Comparison of ENCODE assay signal across 1 cellular context in the genomic region with DNA sequence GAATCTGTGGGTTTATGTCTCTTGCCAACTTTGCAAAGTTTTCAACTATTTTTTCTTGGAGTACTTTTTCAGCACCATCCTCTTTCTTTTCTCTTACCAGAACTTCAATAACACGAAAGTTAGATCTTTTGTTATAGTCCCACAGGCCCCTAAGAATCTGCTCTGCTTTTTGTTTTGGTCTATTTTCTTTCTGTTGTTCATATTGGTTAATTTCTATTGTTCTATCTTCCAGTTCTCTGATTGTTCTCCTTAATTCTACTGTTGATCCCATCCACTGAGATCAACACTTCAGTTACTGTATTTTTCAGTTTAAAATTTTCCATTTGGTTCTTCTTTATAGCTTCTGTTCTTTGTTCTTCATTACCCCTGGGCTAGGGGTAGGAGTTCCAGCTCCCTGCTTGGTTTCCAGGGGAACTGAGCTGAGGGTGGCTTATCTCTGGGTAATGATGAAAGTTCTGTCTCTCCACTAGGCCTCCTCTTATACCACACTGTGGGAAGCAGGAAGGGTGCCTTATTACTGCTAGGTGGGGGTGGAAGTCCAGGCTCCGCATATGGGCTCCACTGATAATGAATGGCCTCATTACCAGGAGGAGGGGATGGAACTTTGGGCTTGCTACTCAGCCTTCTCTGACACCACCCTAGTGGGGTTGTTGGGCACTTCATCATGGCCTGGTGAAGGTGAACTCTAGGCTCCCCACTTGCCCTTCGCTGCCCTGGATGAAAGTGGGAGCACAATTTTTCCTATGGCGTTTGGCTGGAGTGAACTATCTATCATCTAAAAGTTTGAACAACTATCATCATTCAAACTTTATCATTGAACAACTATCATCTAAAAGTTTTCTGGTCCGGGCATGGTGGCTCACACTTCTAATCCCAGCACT.
A peak's percentile ranks its signal among the peaks of the same experiment; 100 is the strongest.
TF ChIP-seq lines count a peak whose summit lies in the region.

No MANE protein-coding gene starts in this region.

TF ChIP-seq in K562, 482 proteins besides CTCF, POLR2A, EP300 and RAD21 (continued from another document and continues in another):
- TF ChIP-seq, protein P1, sequence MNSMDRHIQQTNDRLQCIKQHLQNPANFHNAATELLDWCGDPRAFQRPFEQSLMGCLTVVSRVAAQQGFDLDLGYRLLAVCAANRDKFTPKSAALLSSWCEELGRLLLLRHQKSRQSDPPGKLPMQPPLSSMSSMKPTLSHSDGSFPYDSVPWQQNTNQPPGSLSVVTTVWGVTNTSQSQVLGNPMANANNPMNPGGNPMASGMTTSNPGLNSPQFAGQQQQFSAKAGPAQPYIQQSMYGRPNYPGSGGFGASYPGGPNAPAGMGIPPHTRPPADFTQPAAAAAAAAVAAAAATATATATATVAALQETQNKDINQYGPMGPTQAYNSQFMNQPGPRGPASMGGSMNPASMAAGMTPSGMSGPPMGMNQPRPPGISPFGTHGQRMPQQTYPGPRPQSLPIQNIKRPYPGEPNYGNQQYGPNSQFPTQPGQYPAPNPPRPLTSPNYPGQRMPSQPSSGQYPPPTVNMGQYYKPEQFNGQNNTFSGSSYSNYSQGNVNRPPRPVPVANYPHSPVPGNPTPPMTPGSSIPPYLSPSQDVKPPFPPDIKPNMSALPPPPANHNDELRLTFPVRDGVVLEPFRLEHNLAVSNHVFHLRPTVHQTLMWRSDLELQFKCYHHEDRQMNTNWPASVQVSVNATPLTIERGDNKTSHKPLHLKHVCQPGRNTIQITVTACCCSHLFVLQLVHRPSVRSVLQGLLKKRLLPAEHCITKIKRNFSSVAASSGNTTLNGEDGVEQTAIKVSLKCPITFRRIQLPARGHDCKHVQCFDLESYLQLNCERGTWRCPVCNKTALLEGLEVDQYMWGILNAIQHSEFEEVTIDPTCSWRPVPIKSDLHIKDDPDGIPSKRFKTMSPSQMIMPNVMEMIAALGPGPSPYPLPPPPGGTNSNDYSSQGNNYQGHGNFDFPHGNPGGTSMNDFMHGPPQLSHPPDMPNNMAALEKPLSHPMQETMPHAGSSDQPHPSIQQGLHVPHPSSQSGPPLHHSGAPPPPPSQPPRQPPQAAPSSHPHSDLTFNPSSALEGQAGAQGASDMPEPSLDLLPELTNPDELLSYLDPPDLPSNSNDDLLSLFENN (IDR thresholded peaks at IDR 0.05; ENCODE audit: low read depth in 2 of 2, low read length in 2 of 2): peak in 1 of 2 experiments; percentile 97; a peak in 2 of 4 replicates
- TF ChIP-seq, protein P2, sequence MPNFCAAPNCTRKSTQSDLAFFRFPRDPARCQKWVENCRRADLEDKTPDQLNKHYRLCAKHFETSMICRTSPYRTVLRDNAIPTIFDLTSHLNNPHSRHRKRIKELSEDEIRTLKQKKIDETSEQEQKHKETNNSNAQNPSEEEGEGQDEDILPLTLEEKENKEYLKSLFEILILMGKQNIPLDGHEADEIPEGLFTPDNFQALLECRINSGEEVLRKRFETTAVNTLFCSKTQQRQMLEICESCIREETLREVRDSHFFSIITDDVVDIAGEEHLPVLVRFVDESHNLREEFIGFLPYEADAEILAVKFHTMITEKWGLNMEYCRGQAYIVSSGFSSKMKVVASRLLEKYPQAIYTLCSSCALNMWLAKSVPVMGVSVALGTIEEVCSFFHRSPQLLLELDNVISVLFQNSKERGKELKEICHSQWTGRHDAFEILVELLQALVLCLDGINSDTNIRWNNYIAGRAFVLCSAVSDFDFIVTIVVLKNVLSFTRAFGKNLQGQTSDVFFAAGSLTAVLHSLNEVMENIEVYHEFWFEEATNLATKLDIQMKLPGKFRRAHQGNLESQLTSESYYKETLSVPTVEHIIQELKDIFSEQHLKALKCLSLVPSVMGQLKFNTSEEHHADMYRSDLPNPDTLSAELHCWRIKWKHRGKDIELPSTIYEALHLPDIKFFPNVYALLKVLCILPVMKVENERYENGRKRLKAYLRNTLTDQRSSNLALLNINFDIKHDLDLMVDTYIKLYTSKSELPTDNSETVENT (CRISPR knock-in tag; IDR thresholded peaks at IDR 0.05): peak; percentile 54; the same call in 1 of the 2 replicates
- TF ChIP-seq, protein P3, sequence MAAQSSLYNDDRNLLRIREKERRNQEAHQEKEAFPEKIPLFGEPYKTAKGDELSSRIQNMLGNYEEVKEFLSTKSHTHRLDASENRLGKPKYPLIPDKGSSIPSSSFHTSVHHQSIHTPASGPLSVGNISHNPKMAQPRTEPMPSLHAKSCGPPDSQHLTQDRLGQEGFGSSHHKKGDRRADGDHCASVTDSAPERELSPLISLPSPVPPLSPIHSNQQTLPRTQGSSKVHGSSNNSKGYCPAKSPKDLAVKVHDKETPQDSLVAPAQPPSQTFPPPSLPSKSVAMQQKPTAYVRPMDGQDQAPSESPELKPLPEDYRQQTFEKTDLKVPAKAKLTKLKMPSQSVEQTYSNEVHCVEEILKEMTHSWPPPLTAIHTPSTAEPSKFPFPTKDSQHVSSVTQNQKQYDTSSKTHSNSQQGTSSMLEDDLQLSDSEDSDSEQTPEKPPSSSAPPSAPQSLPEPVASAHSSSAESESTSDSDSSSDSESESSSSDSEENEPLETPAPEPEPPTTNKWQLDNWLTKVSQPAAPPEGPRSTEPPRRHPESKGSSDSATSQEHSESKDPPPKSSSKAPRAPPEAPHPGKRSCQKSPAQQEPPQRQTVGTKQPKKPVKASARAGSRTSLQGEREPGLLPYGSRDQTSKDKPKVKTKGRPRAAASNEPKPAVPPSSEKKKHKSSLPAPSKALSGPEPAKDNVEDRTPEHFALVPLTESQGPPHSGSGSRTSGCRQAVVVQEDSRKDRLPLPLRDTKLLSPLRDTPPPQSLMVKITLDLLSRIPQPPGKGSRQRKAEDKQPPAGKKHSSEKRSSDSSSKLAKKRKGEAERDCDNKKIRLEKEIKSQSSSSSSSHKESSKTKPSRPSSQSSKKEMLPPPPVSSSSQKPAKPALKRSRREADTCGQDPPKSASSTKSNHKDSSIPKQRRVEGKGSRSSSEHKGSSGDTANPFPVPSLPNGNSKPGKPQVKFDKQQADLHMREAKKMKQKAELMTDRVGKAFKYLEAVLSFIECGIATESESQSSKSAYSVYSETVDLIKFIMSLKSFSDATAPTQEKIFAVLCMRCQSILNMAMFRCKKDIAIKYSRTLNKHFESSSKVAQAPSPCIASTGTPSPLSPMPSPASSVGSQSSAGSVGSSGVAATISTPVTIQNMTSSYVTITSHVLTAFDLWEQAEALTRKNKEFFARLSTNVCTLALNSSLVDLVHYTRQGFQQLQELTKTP (IDR thresholded peaks at IDR 0.05; ENCODE audit: low read depth in 1 of 2, partially characterized antibody in 2 of 2): peak in 1 of 2 experiments; percentile 74
- TF ChIP-seq ZNF785 (CRISPR knock-in tag; IDR thresholded peaks at IDR 0.05) (no peak), SLC30A9 (CRISPR knock-in tag; IDR thresholded peaks at IDR 0.05) (no peak), ZNF561 (CRISPR knock-in tag; conservative IDR thresholded peaks at IDR 0.05) (no peak), TRIM24 (IDR thresholded peaks at IDR 0.05) (peak; percentile 88 to 93), HEY1 (CRISPR knock-in tag; IDR thresholded peaks at IDR 0.05; ENCODE audit: borderline replicate concordance) (peak; percentile 61; the same call in 1 of the 2 replicates), CHD2 (IDR thresholded peaks at IDR 0.05; ENCODE audit: low read depth, low read length) (peak; percentile 45; the same call in 1 of the 2 replicates), BCOR (IDR thresholded peaks at IDR 0.05) (peak; percentile 56; the same call in 1 of the 2 replicates), RFX1 (IDR thresholded peaks at IDR 0.05) (peak; percentile 94), KDM1A (IDR thresholded peaks at IDR 0.05) (peak; percentile 65 to 86; a peak in 3 of 4 replicates), MED1 (CRISPR knock-in tag; IDR thresholded peaks at IDR 0.05; ENCODE audit: borderline replicate concordance) (no peak), TBL1XR1 (IDR thresholded peaks at IDR 0.05; ENCODE audit: low read length in 2 of 2) (peak; percentile 90 to 98), FIP1L1 (IDR thresholded peaks at IDR 0.05; ENCODE audit: low read depth, low read length, poor library complexity, severe bottlenecking) (no peak), ARID1B (IDR thresholded peaks at IDR 0.05) (peak; percentile 98), TAF7 (tag; IDR thresholded peaks at IDR 0.05) (no peak), ZNF79 (CRISPR knock-in tag; IDR thresholded peaks at IDR 0.05; ENCODE audit: low read depth) (peak; percentile 40; the same call in 1 of the 2 replicates), NR1H2 (CRISPR knock-in tag; IDR thresholded peaks at IDR 0.05) (no peak), ATF7 (IDR thresholded peaks at IDR 0.05) (peak; percentile 91), CTBP1 (IDR thresholded peaks at IDR 0.05; ENCODE audit: borderline replicate concordance) (peak; percentile 99), SAP30 (IDR thresholded peaks at IDR 0.05; ENCODE audit: borderline replicate concordance, insufficient read depth, low read depth, low read length, poor library complexity, severe bottlenecking) (no peak), PYGO2 (tag; IDR thresholded peaks at IDR 0.05) (peak; percentile 79; the same call in 1 of the 2 replicates), ELF1 (tag; IDR thresholded peaks at IDR 0.05) (0 out of 2 replicates have a peak, but pooled peaks have one; percentile 45), BMI1 (IDR thresholded peaks at IDR 0.05; ENCODE audit: low read length) (peak; percentile 70; the same call in 1 of the 2 replicates), FOXA3 (CRISPR knock-in tag; conservative IDR thresholded peaks at IDR 0.05 in 1 of 2, IDR thresholded peaks at IDR 0.05 in 1 of 2) (0 out of 4 replicates have a peak, but pooled peaks of 1 of the 2 experiments have one; percentile 32), ZKSCAN8 (CRISPR knock-in tag; IDR thresholded peaks at IDR 0.05) (peak; percentile 87), BACH1 (tag; IDR thresholded peaks at IDR 0.05) (peak; percentile 67; the same call in 1 of the 2 replicates), HMG20A (CRISPR knock-in tag; conservative IDR thresholded peaks at IDR 0.05) (no peak), TEAD1 (CRISPR knock-in tag; IDR thresholded peaks at IDR 0.05) (peak; percentile 76 to 81; a peak in 3 of 4 replicates), ZNF212 (CRISPR knock-in tag; IDR thresholded peaks at IDR 0.05) (no peak), CBFA2T2 (conservative IDR thresholded peaks at IDR 0.05) (peak; percentile 92), ZEB2 (IDR thresholded peaks at IDR 0.05) (peak; percentile 72; the same call in 1 of the 2 replicates), ZNF699 (CRISPR knock-in tag; IDR thresholded peaks at IDR 0.05; ENCODE audit: insufficient replicate concordance) (no peak), XRCC4 (IDR thresholded peaks at IDR 0.05; ENCODE audit: extremely low read depth, insufficient read depth, insufficient read length) (no peak), ZNF444 (CRISPR knock-in tag; IDR thresholded peaks at IDR 0.05) (no peak; the same call in 1 of the 2 replicates), ZNF41 (CRISPR knock-in tag; conservative IDR thresholded peaks at IDR 0.05) (no peak), HMG20B (CRISPR knock-in tag; IDR thresholded peaks at IDR 0.05) (no peak)
- TF ChIP-seq, protein P4, sequence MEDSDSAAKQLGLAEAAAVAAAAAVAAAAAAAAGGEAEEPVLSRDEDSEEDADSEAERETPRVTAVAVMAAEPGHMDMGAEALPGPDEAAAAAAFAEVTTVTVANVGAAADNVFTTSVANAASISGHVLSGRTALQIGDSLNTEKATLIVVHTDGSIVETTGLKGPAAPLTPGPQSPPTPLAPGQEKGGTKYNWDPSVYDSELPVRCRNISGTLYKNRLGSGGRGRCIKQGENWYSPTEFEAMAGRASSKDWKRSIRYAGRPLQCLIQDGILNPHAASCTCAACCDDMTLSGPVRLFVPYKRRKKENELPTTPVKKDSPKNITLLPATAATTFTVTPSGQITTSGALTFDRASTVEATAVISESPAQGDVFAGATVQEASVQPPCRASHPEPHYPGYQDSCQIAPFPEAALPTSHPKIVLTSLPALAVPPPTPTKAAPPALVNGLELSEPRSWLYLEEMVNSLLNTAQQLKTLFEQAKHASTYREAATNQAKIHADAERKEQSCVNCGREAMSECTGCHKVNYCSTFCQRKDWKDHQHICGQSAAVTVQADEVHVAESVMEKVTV (CRISPR knock-in tag; IDR thresholded peaks at IDR 0.05): peak; percentile 63
- TF ChIP-seq, protein P5, sequence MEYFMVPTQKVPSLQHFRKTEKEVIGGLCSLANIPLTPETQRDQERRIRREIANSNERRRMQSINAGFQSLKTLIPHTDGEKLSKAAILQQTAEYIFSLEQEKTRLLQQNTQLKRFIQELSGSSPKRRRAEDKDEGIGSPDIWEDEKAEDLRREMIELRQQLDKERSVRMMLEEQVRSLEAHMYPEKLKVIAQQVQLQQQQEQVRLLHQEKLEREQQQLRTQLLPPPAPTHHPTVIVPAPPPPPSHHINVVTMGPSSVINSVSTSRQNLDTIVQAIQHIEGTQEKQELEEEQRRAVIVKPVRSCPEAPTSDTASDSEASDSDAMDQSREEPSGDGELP (CRISPR knock-in tag; IDR thresholded peaks at IDR 0.05; ENCODE audit: borderline replicate concordance): peak; percentile 94
- TF ChIP-seq, protein P6, sequence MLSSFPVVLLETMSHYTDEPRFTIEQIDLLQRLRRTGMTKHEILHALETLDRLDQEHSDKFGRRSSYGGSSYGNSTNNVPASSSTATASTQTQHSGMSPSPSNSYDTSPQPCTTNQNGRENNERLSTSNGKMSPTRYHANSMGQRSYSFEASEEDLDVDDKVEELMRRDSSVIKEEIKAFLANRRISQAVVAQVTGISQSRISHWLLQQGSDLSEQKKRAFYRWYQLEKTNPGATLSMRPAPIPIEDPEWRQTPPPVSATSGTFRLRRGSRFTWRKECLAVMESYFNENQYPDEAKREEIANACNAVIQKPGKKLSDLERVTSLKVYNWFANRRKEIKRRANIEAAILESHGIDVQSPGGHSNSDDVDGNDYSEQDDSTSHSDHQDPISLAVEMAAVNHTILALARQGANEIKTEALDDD (IDR thresholded peaks at IDR 0.05): peak; percentile 86
- TF ChIP-seq, protein P7, sequence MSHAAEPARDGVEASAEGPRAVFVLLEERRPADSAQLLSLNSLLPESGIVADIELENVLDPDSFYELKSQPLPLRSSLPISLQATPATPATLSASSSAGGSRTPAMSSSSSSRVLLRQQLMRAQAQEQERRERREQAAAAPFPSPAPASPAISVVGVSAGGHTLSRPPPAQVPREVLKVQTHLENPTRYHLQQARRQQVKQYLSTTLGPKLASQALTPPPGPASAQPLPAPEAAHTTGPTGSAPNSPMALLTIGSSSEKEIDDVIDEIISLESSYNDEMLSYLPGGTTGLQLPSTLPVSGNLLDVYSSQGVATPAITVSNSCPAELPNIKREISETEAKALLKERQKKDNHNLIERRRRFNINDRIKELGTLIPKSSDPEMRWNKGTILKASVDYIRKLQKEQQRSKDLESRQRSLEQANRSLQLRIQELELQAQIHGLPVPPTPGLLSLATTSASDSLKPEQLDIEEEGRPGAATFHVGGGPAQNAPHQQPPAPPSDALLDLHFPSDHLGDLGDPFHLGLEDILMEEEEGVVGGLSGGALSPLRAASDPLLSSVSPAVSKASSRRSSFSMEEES (CRISPR knock-in tag; IDR thresholded peaks at IDR 0.05): no peak
- TF ChIP-seq, protein P8, sequence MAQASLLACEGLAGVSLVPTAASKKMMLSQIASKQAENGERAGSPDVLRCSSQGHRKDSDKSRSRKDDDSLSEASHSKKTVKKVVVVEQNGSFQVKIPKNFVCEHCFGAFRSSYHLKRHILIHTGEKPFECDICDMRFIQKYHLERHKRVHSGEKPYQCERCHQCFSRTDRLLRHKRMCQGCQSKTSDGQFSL (CRISPR knock-in tag; IDR thresholded peaks at IDR 0.05): no peak
- TF ChIP-seq, protein P8 (tag; IDR thresholded peaks at IDR 0.05): peak in 1 of 2 experiments; percentile 56; a peak in 2 of 4 replicates
